ENCODE assay signal across 9 cellular contexts in genomic region chr11:128848815-128849455, GRCh38. TPM values are rescaled to one million over a fixed set of nuclear protein-coding genes. Genes with fewer than 3 reads are reported as not detected.
DNase-seq lines count a peak whose midpoint lies in the region; ATAC-seq, FAIRE-seq and TF ChIP-seq lines count a peak whose summit lies in the region.
"Had no signal": no experiment of that assay in that cellular context is flagged by ENCODE, and none has a peak within 500 bp of the region (broad histone marks: within the 10 kb centered on the region; RNA-seq: fewer than 3 reads in every experiment).

No MANE protein-coding gene starts in this region.

- no peak overlapping the region for H3K4me3 ChIP-seq in H7 (ENCODE audit: insufficient read depth, low read depth, low read length)
- no peak overlapping the region for H3K4me3 ChIP-seq in MM.1S (ENCODE audit: low read length)

- H3K27me3 ChIP-seq in H7 (ENCODE audit: control insufficient read depth, insufficient read depth, low read length), result no peaks in the 10 kb centered on the region
- no peaks in the 10 kb centered on the region for H3K27me3 ChIP-seq in MM.1S (replicated peaks; ENCODE audit: insufficient read depth, low read length)

- no peaks in the 10 kb centered on the region for H3K9me3 ChIP-seq in MM.1S (replicated peaks; ENCODE audit: insufficient read depth, low read length)

- no peak overlapping the region for H3K9ac ChIP-seq in MM.1S (ENCODE audit: low read length)

- no peaks in the 10 kb centered on the region for H3K36me3 Mint-ChIP-seq in natural killer cell
- H3K36me3 Mint-ChIP-seq: brain had no signal

- TF ChIP-seq CTCF in GM12873 (IDR thresholded peaks at IDR 0.05; ENCODE audit: insufficient read depth, low read depth, low read length, missing control alignments), result peak; percentile 91
- TF ChIP-seq CTCF in MM.1S (IDR thresholded peaks at IDR 0.05; ENCODE audit: low read length), result peak; percentile 74
- TF ChIP-seq CTCF in natural killer cell (IDR thresholded peaks at IDR 0.05), result peak; percentile 92

- intact Hi-C loops in natural killer cell (cut with micrococcal nuclease), result loop anchor here (1.0 to 5.0 kb wide), 3 partner anchors 677 to 818 kb away; no protein-coding TSS in a partner anchor

- peaks cover 17 to 19% of the 10 kb centered on the region in 2 donors for H3K4me1 Mint-ChIP-seq in natural killer cell
- H3K4me1 Mint-ChIP-seq: brain had no signal

- H3F3A ChIP-seq in MM.1S (ENCODE audit: insufficient read depth, low read length), result no peaks in the 10 kb centered on the region

- H3K27ac Mint-ChIP-seq in natural killer cell, result peak overlapping the region; percentile 1 to 12

- no peak overlapping the region for H3K27ac ChIP-seq in MM.1S (ENCODE audit: low read length)

- DNase-seq in H7 (peak; percentile 79), MM.1S (peak; percentile 37), ecto neural progenitor cell (ENCODE audit: low spot score) (peak; percentile 86), natural killer cell (peak; percentile 69), urothelium cell line (ENCODE audit: low spot score) (peak; percentile 36), cerebellar nuclear complex (lab: John Stamatoyannopoulos, UW) (no peak)
- DNase-seq in activated CD4-positive, alpha-beta T cell treated with anti-CD3 and anti-CD28 coated beads for 48 hours, result peak; percentile 81

- no peaks in the 10 kb centered on the region for H3K9me3 Mint-ChIP-seq in natural killer cell
- H3K9me3 Mint-ChIP-seq: brain had no signal

- no peaks in the 10 kb centered on the region for H3K9me2 ChIP-seq in MM.1S (replicated peaks; ENCODE audit: insufficient read depth, low read length)

- H3K4me1 ChIP-seq in MM.1S (ENCODE audit: low read length), result no peaks in the 10 kb centered on the region

- FAIRE-seq in urothelium cell line (lab: Jason Lieb, UNC), result no peak

- H3K36me3 ChIP-seq in H7 (replicated peaks; ENCODE audit: control insufficient read depth, insufficient read depth, low read length) (no peaks in the 10 kb centered on the region), MM.1S (replicated peaks; ENCODE audit: insufficient read depth, low read length) (no peaks in the 10 kb centered on the region)

- no peaks in the 10 kb centered on the region for H4K20me1 ChIP-seq in MM.1S (ENCODE audit: insufficient read depth, low read length)

- no peaks in the 10 kb centered on the region for H3K79me2 ChIP-seq in MM.1S (ENCODE audit: low read length)

- no peak overlapping the region for H3K4me2 ChIP-seq in MM.1S (ENCODE audit: low read depth, low read length)

- no peaks in the 10 kb centered on the region for H3K27me3 Mint-ChIP-seq in natural killer cell (ENCODE audit: low read depth in 2 of 2)

- no peak overlapping the region for H2AFZ ChIP-seq in MM.1S (ENCODE audit: low read length)

- peak; percentile 79 to 89 (median 87) for ATAC-seq in natural killer cell

- no peak overlapping the region for H3K4me3 Mint-ChIP-seq in natural killer cell
- H3K4me3 Mint-ChIP-seq: brain had no signal

RNA-seq across cellular contexts. Expression of gene KCNJ1, which starts 18.2 kb away (rescaled TPM):
- 0.07 TPM in 1 of 2 replicates, not detected in the other for total RNA-seq in H7 (2014; rRNA removed; shearing (Covaris generic))
- total RNA-seq in natural killer cell, result not detected

RNA-seq across cellular contexts. Expression of gene KCNJ5, which starts 42.2 kb away (rescaled TPM):
- 0.04 and 0.35 TPM in 2 replicates for total RNA-seq in H7 (2014; rRNA removed; shearing (Covaris generic))
- total RNA-seq in natural killer cell, result under 1 TPM; 0.09 to 0.18 (median 0.15) TPM

Comparison
In these comparisons a context has a peak if more than half of its experiments do, and no peak if none do; other contexts are left out.
1. DNase-seq: peak in H7 (single experiment), MM.1S (single experiment), activated CD4-positive, alpha-beta T cell treated with anti-CD3 and anti-CD28 coated beads for 48 hours (single experiment), ecto neural progenitor cell (single experiment), natural killer cell (single experiment) and urothelium cell line (single experiment); none in cerebellar nuclear complex (0 of 2).
2. Peak in every context shown above with its lines, with median percentiles within 50 percentile points of each other: CTCF ChIP-seq.